ENCODE assay signal across 12 cellular contexts in the genomic region with DNA sequence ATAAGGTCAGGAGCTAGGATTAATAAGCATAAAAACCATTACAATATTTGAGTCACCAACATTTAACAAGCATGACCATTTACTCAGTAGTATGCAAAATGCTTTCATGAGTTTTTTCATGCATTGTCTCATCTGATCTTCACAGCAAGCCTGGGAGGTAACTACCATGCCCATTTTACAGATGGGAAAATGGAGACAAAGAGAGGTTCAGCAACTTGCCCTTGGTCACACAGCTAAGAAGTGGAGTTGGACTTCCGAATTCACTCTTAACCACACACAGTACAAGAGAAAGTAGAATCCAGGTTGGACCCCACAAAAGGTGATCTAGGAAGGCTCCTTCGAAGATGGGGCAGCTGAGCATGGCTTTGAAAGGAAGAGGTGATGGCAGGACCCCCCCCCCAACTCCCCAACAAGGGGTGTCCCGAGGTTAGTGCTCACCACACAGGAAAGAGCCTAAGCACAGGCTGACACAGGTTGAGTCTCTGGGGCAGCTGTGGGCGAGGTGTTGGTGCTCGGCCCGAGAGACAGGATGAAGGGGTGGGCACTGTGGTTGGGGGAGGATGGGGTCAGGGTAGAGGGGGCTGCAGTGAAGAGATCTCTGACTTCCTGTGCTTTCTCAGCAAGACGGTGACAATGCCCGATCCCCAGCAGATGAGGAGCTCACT.
DNase-seq lines count a peak whose midpoint lies in the region; ATAC-seq lines count a peak whose summit lies in the region.
"Had no signal": no experiment of that assay in that cellular context is flagged by ENCODE, and none has a peak within 500 bp of the region (broad histone marks: within the 10 kb centered on the region; RNA-seq: fewer than 3 reads in every experiment).

No MANE protein-coding gene starts in this region.

- no peak for ATAC-seq in GM19397 (IDR thresholded peaks at IDR 0.05; ENCODE audit: unreplicated experiment)
- ATAC-seq in HG03439 (IDR thresholded peaks at IDR 0.05; ENCODE audit: unreplicated experiment): no peak

- peaks cover 70% of the 10 kb centered on the region for H3K36me3 ChIP-seq in SK-N-MC (ENCODE audit: insufficient read depth, low read length)

- no peaks in the 10 kb centered on the region for H3K9me3 ChIP-seq in SK-N-MC (ENCODE audit: low read depth, low read length)
- H3K9me3 ChIP-seq: upper lobe of left lung had no signal

- peak overlapping the region; percentile 84 for H3K27ac Mint-ChIP-seq in activated naive CD8-positive, alpha-beta T cell treated with anti-CD3 and anti-CD28 coated beads for 36 hours

- H3K4me3 Mint-ChIP-seq in activated naive CD8-positive, alpha-beta T cell treated with anti-CD3 and anti-CD28 coated beads for 36 hours: peak overlapping the region; percentile 55

- peaks cover 61% of the 10 kb centered on the region for H3K36me3 Mint-ChIP-seq in activated naive CD8-positive, alpha-beta T cell treated with anti-CD3 and anti-CD28 coated beads for 36 hours

- H3K9ac ChIP-seq in SK-N-MC (ENCODE audit: insufficient read length): no peak overlapping the region

- H3K9me3 Mint-ChIP-seq in activated naive CD8-positive, alpha-beta T cell treated with anti-CD3 and anti-CD28 coated beads for 36 hours: peaks cover 5% of the 10 kb centered on the region

- 0 out of 2 replicates have a peak overlapping the region, but pooled peaks have one; percentile 55 for H3K27ac ChIP-seq in SK-N-MC
- H3K27ac ChIP-seq: VCaP had no signal

- DNase-seq in ELR (ENCODE audit: low read depth) (peak; percentile 47), SK-N-MC (ENCODE audit: low read depth, low spot score) (no peak), NCI-H1092 treated with DMSO at 0.1 percent for 48 hours (lab: John Stamatoyannopoulos, UW) (no peak), germinal center (ENCODE audit: low spot score) (no peak)
- peak; percentile 58 for DNase-seq in activated naive CD8-positive, alpha-beta T cell treated with anti-CD3 and anti-CD28 coated beads for 36 hours
- peak; percentile 37 for DNase-seq in stimulated activated CD4-positive, alpha-beta T cell treated with anti-CD3 and anti-CD28 coated beads, Interleukin-4, amount 100 ng/mL, for 24 hours
- DNase-seq: mesendoderm, NCI-H1048 had no signal

- H3K27me3 Mint-ChIP-seq in activated naive CD8-positive, alpha-beta T cell treated with anti-CD3 and anti-CD28 coated beads for 36 hours: no peaks in the 10 kb centered on the region

- H3K4me1 Mint-ChIP-seq in activated naive CD8-positive, alpha-beta T cell treated with anti-CD3 and anti-CD28 coated beads for 36 hours: peaks cover 88% of the 10 kb centered on the region

- no peak overlapping the region for H3K4me3 ChIP-seq in SK-N-MC
- H3K4me3 ChIP-seq: upper lobe of left lung had no signal

Comparison
In these comparisons a context has a peak if more than half of its experiments do, and no peak if none do; other contexts are left out.
1. DNase-seq: peak in ELR (single experiment), activated naive CD8-positive, alpha-beta T cell treated with anti-CD3 and anti-CD28 coated beads for 36 hours (single experiment) and stimulated activated CD4-positive, alpha-beta T cell treated with anti-CD3 and anti-CD28 coated beads, Interleukin-4, amount 100 ng/mL, for 24 hours (single experiment); none in SK-N-MC (single experiment), NCI-H1092 treated with DMSO at 0.1 percent for 48 hours (single experiment) and germinal center (single experiment).